In the genomic region with DNA sequence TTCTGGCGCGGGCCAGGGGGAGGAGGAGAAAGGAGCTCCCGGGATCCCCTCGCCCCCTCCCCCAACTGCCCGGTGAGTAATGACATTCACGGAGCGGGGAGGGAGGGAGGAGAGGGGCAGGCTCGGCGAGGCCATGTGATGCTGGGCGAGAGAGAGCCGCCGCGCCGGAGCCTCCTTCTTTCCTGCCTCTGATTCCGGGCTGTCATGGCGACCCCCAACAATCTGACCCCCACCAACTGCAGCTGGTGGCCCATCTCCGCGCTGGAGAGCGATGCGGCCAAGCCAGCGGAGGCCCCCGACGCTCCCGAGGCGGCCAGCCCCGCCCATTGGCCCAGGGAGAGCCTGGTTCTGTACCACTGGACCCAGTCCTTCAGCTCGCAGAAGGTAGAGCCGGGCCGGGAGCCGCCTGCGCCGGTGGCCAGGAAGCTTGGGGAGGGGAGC, we compare ENCODE assay signal across 9 cellular contexts. TPM values are rescaled to one million over a fixed set of nuclear protein-coding genes. Genes with fewer than 3 reads are reported as not detected.
DNase-seq lines count a peak whose midpoint lies in the region; ATAC-seq and TF ChIP-seq lines count a peak whose summit lies in the region.
"Had no signal": no experiment of that assay in that cellular context is flagged by ENCODE, and none has a peak within 500 bp of the region (broad histone marks: within the 10 kb centered on the region; RNA-seq: fewer than 3 reads in every experiment).

A gene (plus strand): TSS at position 178 of the 441 bp plus-strand sequence. CDS start 27 bp downstream, at position 205.

- H3K27ac ChIP-seq in HUES64 (ENCODE audit: low read depth, low read length) (no peak within 1 kb of the TSS), sigmoid colon (no peak within 1 kb of the TSS)
- H3K27ac ChIP-seq in effector memory CD4-positive, alpha-beta T cell (ENCODE audit: insufficient read depth, low read length, poor library complexity, severe bottlenecking): no peak within 1 kb of the TSS

- DNase-seq in hepatic stellate cell (ENCODE audit: low spot score): peak; percentile 27
- no peak for DNase-seq in sigmoid colon
- DNase-seq in NCI-H2196 (lab: John Stamatoyannopoulos, UW; ENCODE audit: unreplicated experiment): no peak
- no peak for DNase-seq in effector memory CD4-positive, alpha-beta T cell
- DNase-seq in activated gamma-delta T cell (lab: John Stamatoyannopoulos, UW): no peak
- DNase-seq: NCI-H1048 had no signal

- TF ChIP-seq EP300 in sigmoid colon (IDR thresholded peaks at IDR 0.05): no peak

- no peak for TF ChIP-seq POLR2A in sigmoid colon (IDR thresholded peaks at IDR 0.05)

- WGBS in HUES64: under 1% methylated on average over 30 of the region's 32 CpGs
- WGBS in sigmoid colon, 2 donors: 15 to 76% methylated on average over 32 of the region's 32 CpGs

- TF ChIP-seq CTCF in sigmoid colon (IDR thresholded peaks at IDR 0.05): no peak

- H3K4me3 ChIP-seq in HUES64 (ENCODE audit: low read length): peak within 1 kb of the TSS; percentile 75
- H3K4me3 ChIP-seq in sigmoid colon: peak within 1 kb of the TSS in 3 of 4 donors; percentile 14 to 39 (median 31)
- no peak within 1 kb of the TSS for H3K4me3 ChIP-seq in effector memory CD4-positive, alpha-beta T cell (ENCODE audit: insufficient read depth, low read depth, low read length, poor library complexity, severe bottlenecking)
- H3K4me3 ChIP-seq: GM12878 had no signal

- H3K36me3 ChIP-seq in HUES64 (ENCODE audit: insufficient read depth, low read length) (no peaks in the 10 kb centered on the region), sigmoid colon (no peaks in the 10 kb centered on the region)
- no peaks in the 10 kb centered on the region for H3K36me3 ChIP-seq in effector memory CD4-positive, alpha-beta T cell (ENCODE audit: control insufficient read depth, insufficient read depth, low read length)

- H3K27me3 ChIP-seq in HUES64 (ENCODE audit: insufficient read depth, low read length): peaks cover 10% of the 10 kb centered on the region
- peaks cover 0 to 21% (median 0%) of the 10 kb centered on the region in 3 donors for H3K27me3 ChIP-seq in sigmoid colon
- no peaks in the 10 kb centered on the region for H3K27me3 ChIP-seq in effector memory CD4-positive, alpha-beta T cell (replicated peaks; ENCODE audit: control insufficient read depth, insufficient read depth, low read length, poor library complexity, severe bottlenecking)

- no peak within 1 kb of the TSS for H3K9ac ChIP-seq in HUES64 (ENCODE audit: low read depth, low read length)

- intact Hi-C loops in sigmoid colon (cut with DNase I): no loop called here

- ATAC-seq in SK-N-SH treated with all-trans-retinoic acid at 6 μM for 48 hours: peak; percentile 65
- ATAC-seq: GM12878 had no signal

- H3K9me3 ChIP-seq in HUES64 (ENCODE audit: insufficient read depth, low read depth, low read length) (no peaks in the 10 kb centered on the region), sigmoid colon (no peaks in the 10 kb centered on the region)
- H3K9me3 ChIP-seq in effector memory CD4-positive, alpha-beta T cell (ENCODE audit: control insufficient read depth, low read length): no peaks in the 10 kb centered on the region

- H3K4me1 ChIP-seq in HUES64 (ENCODE audit: insufficient read depth, low read length) (peaks cover 5% of the 10 kb centered on the region; the same call in 1 of the 2 replicates), sigmoid colon (peaks cover 0 to 15% (median 11%) of the 10 kb centered on the region in 4 donors)
- peaks cover 7% of the 10 kb centered on the region for H3K4me1 ChIP-seq in effector memory CD4-positive, alpha-beta T cell (ENCODE audit: control insufficient read depth, insufficient read depth, low read length, poor library complexity, severe bottlenecking)

TF ChIP-seq in SK-N-SH treated with all-trans-retinoic acid at 6 μM for 48 hours, 23 proteins besides CTCF, POLR2A, EP300 and RAD21:
- TF ChIP-seq, protein P1, sequence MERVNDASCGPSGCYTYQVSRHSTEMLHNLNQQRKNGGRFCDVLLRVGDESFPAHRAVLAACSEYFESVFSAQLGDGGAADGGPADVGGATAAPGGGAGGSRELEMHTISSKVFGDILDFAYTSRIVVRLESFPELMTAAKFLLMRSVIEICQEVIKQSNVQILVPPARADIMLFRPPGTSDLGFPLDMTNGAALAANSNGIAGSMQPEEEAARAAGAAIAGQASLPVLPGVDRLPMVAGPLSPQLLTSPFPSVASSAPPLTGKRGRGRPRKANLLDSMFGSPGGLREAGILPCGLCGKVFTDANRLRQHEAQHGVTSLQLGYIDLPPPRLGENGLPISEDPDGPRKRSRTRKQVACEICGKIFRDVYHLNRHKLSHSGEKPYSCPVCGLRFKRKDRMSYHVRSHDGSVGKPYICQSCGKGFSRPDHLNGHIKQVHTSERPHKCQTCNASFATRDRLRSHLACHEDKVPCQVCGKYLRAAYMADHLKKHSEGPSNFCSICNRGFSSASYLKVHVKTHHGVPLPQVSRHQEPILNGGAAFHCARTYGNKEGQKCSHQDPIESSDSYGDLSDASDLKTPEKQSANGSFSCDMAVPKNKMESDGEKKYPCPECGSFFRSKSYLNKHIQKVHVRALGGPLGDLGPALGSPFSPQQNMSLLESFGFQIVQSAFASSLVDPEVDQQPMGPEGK (CRISPR knock-in tag; IDR thresholded peaks at IDR 0.05; ENCODE audit: borderline replicate concordance): no peak
- TF ChIP-seq TCF4 (CRISPR knock-in tag; IDR thresholded peaks at IDR 0.05; ENCODE audit: borderline replicate concordance) (no peak), CSDC2 (CRISPR knock-in tag; IDR thresholded peaks at IDR 0.05) (no peak)
- TF ChIP-seq, protein P2, sequence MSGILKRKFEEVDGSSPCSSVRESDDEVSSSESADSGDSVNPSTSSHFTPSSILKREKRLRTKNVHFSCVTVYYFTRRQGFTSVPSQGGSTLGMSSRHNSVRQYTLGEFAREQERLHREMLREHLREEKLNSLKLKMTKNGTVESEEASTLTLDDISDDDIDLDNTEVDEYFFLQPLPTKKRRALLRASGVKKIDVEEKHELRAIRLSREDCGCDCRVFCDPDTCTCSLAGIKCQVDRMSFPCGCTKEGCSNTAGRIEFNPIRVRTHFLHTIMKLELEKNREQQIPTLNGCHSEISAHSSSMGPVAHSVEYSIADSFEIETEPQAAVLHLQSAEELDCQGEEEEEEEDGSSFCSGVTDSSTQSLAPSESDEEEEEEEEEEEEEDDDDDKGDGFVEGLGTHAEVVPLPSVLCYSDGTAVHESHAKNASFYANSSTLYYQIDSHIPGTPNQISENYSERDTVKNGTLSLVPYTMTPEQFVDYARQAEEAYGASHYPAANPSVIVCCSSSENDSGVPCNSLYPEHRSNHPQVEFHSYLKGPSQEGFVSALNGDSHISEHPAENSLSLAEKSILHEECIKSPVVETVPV (CRISPR knock-in tag; IDR thresholded peaks at IDR 0.05): no peak
- TF ChIP-seq, protein P3, sequence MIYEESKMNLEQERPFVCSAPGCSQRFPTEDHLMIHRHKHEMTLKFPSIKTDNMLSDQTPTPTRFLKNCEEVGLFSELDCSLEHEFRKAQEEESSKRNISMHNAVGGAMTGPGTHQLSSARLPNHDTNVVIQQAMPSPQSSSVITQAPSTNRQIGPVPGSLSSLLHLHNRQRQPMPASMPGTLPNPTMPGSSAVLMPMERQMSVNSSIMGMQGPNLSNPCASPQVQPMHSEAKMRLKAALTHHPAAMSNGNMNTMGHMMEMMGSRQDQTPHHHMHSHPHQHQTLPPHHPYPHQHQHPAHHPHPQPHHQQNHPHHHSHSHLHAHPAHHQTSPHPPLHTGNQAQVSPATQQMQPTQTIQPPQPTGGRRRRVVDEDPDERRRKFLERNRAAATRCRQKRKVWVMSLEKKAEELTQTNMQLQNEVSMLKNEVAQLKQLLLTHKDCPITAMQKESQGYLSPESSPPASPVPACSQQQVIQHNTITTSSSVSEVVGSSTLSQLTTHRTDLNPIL (CRISPR knock-in tag; IDR thresholded peaks at IDR 0.05; ENCODE audit: low read depth): no peak
- TF ChIP-seq, protein P4, sequence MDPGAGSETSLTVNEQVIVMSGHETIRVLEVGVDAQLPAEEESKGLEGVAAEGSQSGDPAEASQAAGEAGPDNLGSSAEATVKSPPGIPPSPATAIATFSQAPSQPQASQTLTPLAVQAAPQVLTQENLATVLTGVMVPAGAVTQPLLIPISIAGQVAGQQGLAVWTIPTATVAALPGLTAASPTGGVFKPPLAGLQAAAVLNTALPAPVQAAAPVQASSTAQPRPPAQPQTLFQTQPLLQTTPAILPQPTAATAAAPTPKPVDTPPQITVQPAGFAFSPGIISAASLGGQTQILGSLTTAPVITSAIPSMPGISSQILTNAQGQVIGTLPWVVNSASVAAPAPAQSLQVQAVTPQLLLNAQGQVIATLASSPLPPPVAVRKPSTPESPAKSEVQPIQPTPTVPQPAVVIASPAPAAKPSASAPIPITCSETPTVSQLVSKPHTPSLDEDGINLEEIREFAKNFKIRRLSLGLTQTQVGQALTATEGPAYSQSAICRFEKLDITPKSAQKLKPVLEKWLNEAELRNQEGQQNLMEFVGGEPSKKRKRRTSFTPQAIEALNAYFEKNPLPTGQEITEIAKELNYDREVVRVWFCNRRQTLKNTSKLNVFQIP (CRISPR knock-in tag; IDR thresholded peaks at IDR 0.05; ENCODE audit: borderline replicate concordance, low read depth): no peak

RNA-seq across cellular contexts. Expression of the gene that starts here (rescaled TPM):
- 5.9 TPM for polyA plus RNA-seq in HUES64 (2013, experiment 1 of 2)
- polyA plus RNA-seq in HUES64 (2013, experiment 2 of 2): 6.4 TPM
- total RNA-seq in sigmoid colon: 1 to 10 TPM in 2 of 4 donors, under 1 TPM in 1, not detected in 1; 0.36 to 1.4 (median 1.3) TPM
- polyA plus RNA-seq in sigmoid colon: under 1 TPM in 2 of 3 donors, not detected in 1; 0.20 to 0.60 TPM
- total RNA-seq: GM12878 had no signal
